Comparison of ENCODE assay signal across 8 cellular contexts in the genomic region with DNA sequence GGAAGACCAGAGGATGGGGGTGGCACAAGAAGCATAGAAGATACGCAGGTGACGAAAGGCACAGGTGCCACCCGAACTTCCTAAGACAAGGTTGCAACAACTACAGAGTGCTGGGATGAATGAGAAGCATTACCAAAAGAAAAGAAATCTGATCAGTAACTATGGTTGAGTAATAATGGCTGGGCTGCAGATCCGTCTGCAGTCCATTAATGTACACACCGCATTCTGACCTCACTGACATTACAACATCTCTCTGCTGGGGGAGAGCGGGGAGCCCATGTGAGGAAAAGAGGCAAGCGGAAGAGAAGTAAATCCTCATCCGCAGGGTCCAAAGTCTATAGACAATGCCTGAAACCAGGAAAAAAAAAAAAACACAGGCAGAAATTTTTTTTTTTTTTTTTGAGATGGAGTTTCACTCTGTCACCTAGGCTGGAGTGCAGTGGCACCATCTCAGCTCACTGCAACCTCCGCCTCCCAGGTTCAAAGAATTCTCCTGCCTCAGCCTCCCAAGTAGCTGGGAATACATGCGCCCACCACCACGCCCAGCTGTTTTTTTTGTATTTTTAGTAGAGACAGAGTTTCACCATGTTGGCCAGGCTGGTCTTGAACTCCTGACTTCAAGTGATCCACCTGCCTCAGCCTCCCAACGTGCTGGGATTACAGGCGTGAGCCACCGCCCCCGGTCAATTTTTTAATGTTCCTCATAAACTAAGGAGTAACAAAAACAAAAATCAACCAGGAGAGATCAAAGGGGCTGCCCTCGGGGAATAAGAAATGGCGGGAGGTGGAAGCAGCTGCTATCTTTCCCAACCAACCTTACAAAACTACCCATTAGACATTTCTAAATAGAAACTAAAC. TPM values are rescaled to one million over a fixed set of nuclear protein-coding genes. Genes with fewer than 3 reads are reported as not detected.
A peak's percentile ranks its signal among the peaks of the same experiment; 100 is the strongest.
DNase-seq lines count a peak whose midpoint lies in the region; ATAC-seq and TF ChIP-seq lines count a peak whose summit lies in the region.
"Not testable (repeated sequence)": the region's sequence is repeated elsewhere in the genome, so short reads cannot be mapped to it uniquely, and the experiment has no call there.

No MANE protein-coding gene starts in this region.

- H3K27me3 ChIP-seq in PC-9 (ENCODE audit: insufficient read depth, low read depth); left ventricle myocardium inferior (ENCODE audit: low read depth): not testable (repeated sequence)

- not testable (repeated sequence) for TF ChIP-seq CTCF in PC-9 (conservative IDR thresholded peaks at IDR 0.05); left ventricle myocardium inferior (IDR thresholded peaks at IDR 0.05; ENCODE audit: borderline replicate concordance); natural killer cell (IDR thresholded peaks at IDR 0.05)

- H4K20me1 ChIP-seq in PC-9 (ENCODE audit: insufficient read depth), result peaks cover 91% of the 10 kb centered on the region

- intact Hi-C loops in PC-9 (cut with micrococcal nuclease; ENCODE audit: unreplicated experiment), result loop anchor here (2.0 kb wide), 1 partner anchor 85 kb away; no protein-coding TSS in a partner anchor
- intact Hi-C loops in left ventricle myocardium inferior (cut with micrococcal nuclease), result loop anchor here (10.0 kb wide), 2 partner anchors 85 to 115 kb away; no protein-coding TSS in a partner anchor
- intact Hi-C loops in natural killer cell (cut with micrococcal nuclease), result not testable (repeated sequence)

- H3K27ac Mint-ChIP-seq in activated CD8-positive, alpha-beta T cell treated with anti-CD3 and anti-CD28 coated beads, Interleukin-2, amount 10 ng/mL, durations not matched to agents 7 days and 5 days, result peak overlapping the region; percentile 54
- peak overlapping the region; percentile 94 for H3K27ac Mint-ChIP-seq in central memory CD8-positive, alpha-beta T cell (ENCODE audit: low read depth)
- H3K27ac Mint-ChIP-seq in natural killer cell, result peak overlapping the region; percentile 70 to 86
- H3K27ac Mint-ChIP-seq in stimulated activated naive CD8-positive, alpha-beta T cell treated with anti-CD3 and anti-CD28 coated beads, Interleukin-15, amount 100 ng/mL, for 72 hours, result peak overlapping the region in 1 of 2 donors; percentile 88

- H3K9me3 ChIP-seq in PC-9 (ENCODE audit: insufficient read depth, low read depth); left ventricle myocardium inferior (replicated peaks): not testable (repeated sequence)

- H3K4me2 ChIP-seq in PC-9, result peak overlapping the region; percentile 86

- CTCF ChIA-PET in PC-9 (lab: Charles Lee), result not testable (repeated sequence)
- CTCF ChIA-PET in activated CD8-positive, alpha-beta T cell treated with anti-CD3 and anti-CD28 coated beads, Interleukin-2, amount 10 ng/mL, durations not matched to agents 7 days and 5 days (lab: Charles Lee), result interaction anchor here (1.9 kb wide), 1 partner anchor 124 kb away, joined by 8 read pairs; no protein-coding TSS in a partner anchor

- peaks cover 20% of the 10 kb centered on the region; the same call in 1 of the 2 replicates for H3K36me3 ChIP-seq in PC-9 (ENCODE audit: low read depth)
- H3K36me3 ChIP-seq in left ventricle myocardium inferior, result not testable (repeated sequence)

- peak overlapping the region; percentile 81 for H3K4me3 Mint-ChIP-seq in activated CD8-positive, alpha-beta T cell treated with anti-CD3 and anti-CD28 coated beads, Interleukin-2, amount 10 ng/mL, durations not matched to agents 7 days and 5 days
- H3K4me3 Mint-ChIP-seq in central memory CD8-positive, alpha-beta T cell, result peak overlapping the region; percentile 86
- H3K4me3 Mint-ChIP-seq in natural killer cell, result peak overlapping the region; percentile 87
- H3K4me3 Mint-ChIP-seq in stimulated activated naive CD8-positive, alpha-beta T cell treated with anti-CD3 and anti-CD28 coated beads, Interleukin-15, amount 100 ng/mL, for 72 hours, result peak overlapping the region; percentile 72 to 75

- H3K9me2 ChIP-seq in PC-9 (ENCODE audit: insufficient read depth), result not testable (repeated sequence)

- peaks cover 100% of the 10 kb centered on the region for H3K79me2 ChIP-seq in PC-9 (ENCODE audit: low read depth)

- peaks cover 47% of the 10 kb centered on the region for H3F3A ChIP-seq in PC-9 (ENCODE audit: insufficient read depth, low read depth)

- BruUV-seq in PC-9 (replicated peaks; lab: Mats Ljungman, UMichigan), result not testable (repeated sequence)

- H3K27me3 Mint-ChIP-seq in activated CD8-positive, alpha-beta T cell treated with anti-CD3 and anti-CD28 coated beads, Interleukin-2, amount 10 ng/mL, durations not matched to agents 7 days and 5 days (ENCODE audit: low read depth); central memory CD8-positive, alpha-beta T cell; natural killer cell (ENCODE audit: low read depth in 2 of 2); stimulated activated naive CD8-positive, alpha-beta T cell treated with anti-CD3 and anti-CD28 coated beads, Interleukin-15, amount 100 ng/mL, for 72 hours: not testable (repeated sequence)

- ATAC-seq in activated CD8-positive, alpha-beta T cell treated with anti-CD3 and anti-CD28 coated beads, Interleukin-2, amount 10 ng/mL, durations not matched to agents 7 days and 5 days; central memory CD8-positive, alpha-beta T cell (replicated peaks; ENCODE audit: extremely low read depth, poor library complexity, severe bottlenecking); stimulated activated naive CD8-positive, alpha-beta T cell treated with anti-CD3 and anti-CD28 coated beads, Interleukin-15, amount 100 ng/mL, for 72 hours: not testable (repeated sequence)
- ATAC-seq in natural killer cell, result peak in 1 of 3 donors; percentile 43

- H3K27ac ChIP-seq in PC-9 (peak overlapping the region; percentile 86), left ventricle myocardium inferior (replicated peaks) (peak overlapping the region; percentile 74)

- H3K4me1 Mint-ChIP-seq in activated CD8-positive, alpha-beta T cell treated with anti-CD3 and anti-CD28 coated beads, Interleukin-2, amount 10 ng/mL, durations not matched to agents 7 days and 5 days (ENCODE audit: low read depth), result peaks cover 95% of the 10 kb centered on the region
- H3K4me1 Mint-ChIP-seq in central memory CD8-positive, alpha-beta T cell, result peaks cover 76% of the 10 kb centered on the region
- H3K4me1 Mint-ChIP-seq in natural killer cell, result peaks cover 86 to 90% of the 10 kb centered on the region in 2 donors
- peaks cover 100% of the 10 kb centered on the region for H3K4me1 Mint-ChIP-seq in stimulated activated naive CD8-positive, alpha-beta T cell treated with anti-CD3 and anti-CD28 coated beads, Interleukin-15, amount 100 ng/mL, for 72 hours

- not testable (repeated sequence) for H3K9me3 Mint-ChIP-seq in activated CD8-positive, alpha-beta T cell treated with anti-CD3 and anti-CD28 coated beads, Interleukin-2, amount 10 ng/mL, durations not matched to agents 7 days and 5 days (ENCODE audit: insufficient read depth); central memory CD8-positive, alpha-beta T cell; natural killer cell; stimulated activated naive CD8-positive, alpha-beta T cell treated with anti-CD3 and anti-CD28 coated beads, Interleukin-15, amount 100 ng/mL, for 72 hours

- peaks cover 77% of the 10 kb centered on the region for H3K36me3 Mint-ChIP-seq in activated CD8-positive, alpha-beta T cell treated with anti-CD3 and anti-CD28 coated beads, Interleukin-2, amount 10 ng/mL, durations not matched to agents 7 days and 5 days (ENCODE audit: low read depth)
- H3K36me3 Mint-ChIP-seq in central memory CD8-positive, alpha-beta T cell (ENCODE audit: insufficient read depth); natural killer cell: not testable (repeated sequence)

- DNase-seq in CD1c-positive myeloid dendritic cell (ENCODE audit: extremely low spot score) (peak; percentile 79), HT-29 (ENCODE audit: low spot score) (peak; percentile 49)
- not testable (repeated sequence) for DNase-seq in PC-9; activated CD8-positive, alpha-beta T cell treated with anti-CD3 and anti-CD28 coated beads, Interleukin-2, amount 10 ng/mL, durations not matched to agents 7 days and 5 days; central memory CD8-positive, alpha-beta T cell (ENCODE audit: low spot score in 2 of 2); left ventricle myocardium inferior; natural killer cell; stimulated activated naive CD8-positive, alpha-beta T cell treated with anti-CD3 and anti-CD28 coated beads, Interleukin-15, amount 100 ng/mL, for 72 hours

- peak overlapping the region; percentile 98; the same call in 1 of the 2 replicates for H3K4me3 ChIP-seq in PC-9
- H3K4me3 ChIP-seq in left ventricle myocardium inferior, result not testable (repeated sequence)

- not testable (repeated sequence) for H2AFZ ChIP-seq in PC-9

- H3K4me1 ChIP-seq in PC-9 (replicated peaks; ENCODE audit: insufficient read depth), result peaks cover 71% of the 10 kb centered on the region
- H3K4me1 ChIP-seq in left ventricle myocardium inferior, result peaks cover 89% of the 10 kb centered on the region

- POLR2A ChIA-PET in PC-9 (lab: Charles Lee; ENCODE audit: unreplicated experiment); activated CD8-positive, alpha-beta T cell treated with anti-CD3 and anti-CD28 coated beads, Interleukin-2, amount 10 ng/mL, durations not matched to agents 7 days and 5 days (lab: Charles Lee): not testable (repeated sequence)

RNA-seq across cellular contexts. Expression of a gene that starts 7.2 kb away (rescaled TPM):
- 107 and 113 TPM in 2 replicates for total RNA-seq in HT-29 (2014; rRNA removed; shearing (Covaris generic))
- total RNA-seq in PC-9 (2021), result 134 and 139 TPM in 2 replicates
- 100 to 1,000 TPM; 140 to 151 TPM for total RNA-seq in activated CD8-positive, alpha-beta T cell treated with anti-CD3 and anti-CD28 coated beads, Interleukin-2, amount 10 ng/mL, durations not matched to agents 7 days and 5 days
- total RNA-seq in left ventricle myocardium inferior, result 66.2 TPM
- total RNA-seq in natural killer cell, result 10 to 100 TPM; 64.5 to 78.4 (median 70.4) TPM
